ENCODE assay signal across 1 cellular context in the genomic region with DNA sequence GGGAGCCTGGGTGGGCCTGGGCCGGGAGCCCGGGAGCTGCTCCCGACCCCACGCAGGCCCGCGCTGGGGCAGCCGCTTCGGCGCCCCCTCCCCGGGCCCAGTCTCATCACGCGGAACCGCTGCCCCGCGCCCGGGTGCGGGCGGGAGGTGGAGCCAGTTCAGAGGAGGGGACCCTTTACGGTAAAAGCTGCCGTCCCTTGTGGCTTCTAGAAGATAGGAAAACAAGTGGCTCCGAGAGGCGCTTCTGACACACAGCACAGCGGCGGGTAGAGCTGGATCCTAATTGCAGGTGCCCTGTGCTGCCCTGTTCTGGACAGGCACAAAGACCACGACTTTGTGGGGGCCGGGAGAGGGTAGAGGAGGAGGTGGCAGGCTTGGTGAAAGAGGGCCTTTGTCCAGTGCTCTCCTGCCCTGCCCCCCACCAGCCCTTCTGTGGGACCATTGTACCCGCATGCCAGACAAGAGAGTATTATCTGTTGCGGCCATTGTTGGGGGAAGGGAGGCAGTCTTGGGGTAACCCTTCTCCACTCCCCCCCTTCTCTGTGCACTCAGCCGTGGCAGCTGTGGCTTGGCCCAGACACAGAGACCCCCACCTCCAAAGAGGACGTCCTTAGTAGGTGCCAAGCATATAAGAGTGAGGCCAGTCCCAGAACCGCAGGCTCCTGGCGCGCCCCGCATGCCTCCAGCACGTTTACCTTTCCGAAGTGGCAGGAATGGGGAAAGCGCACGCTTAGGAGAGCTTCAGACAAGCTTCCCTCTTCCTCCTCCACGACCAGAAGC.
TF ChIP-seq lines count a peak whose summit lies in the region.

No MANE protein-coding gene starts in this region.

TF ChIP-seq in HepG2, 621 proteins besides CTCF, POLR2A, EP300 and RAD21 (continued from another document and continues in another):
- TF ChIP-seq, protein P1, sequence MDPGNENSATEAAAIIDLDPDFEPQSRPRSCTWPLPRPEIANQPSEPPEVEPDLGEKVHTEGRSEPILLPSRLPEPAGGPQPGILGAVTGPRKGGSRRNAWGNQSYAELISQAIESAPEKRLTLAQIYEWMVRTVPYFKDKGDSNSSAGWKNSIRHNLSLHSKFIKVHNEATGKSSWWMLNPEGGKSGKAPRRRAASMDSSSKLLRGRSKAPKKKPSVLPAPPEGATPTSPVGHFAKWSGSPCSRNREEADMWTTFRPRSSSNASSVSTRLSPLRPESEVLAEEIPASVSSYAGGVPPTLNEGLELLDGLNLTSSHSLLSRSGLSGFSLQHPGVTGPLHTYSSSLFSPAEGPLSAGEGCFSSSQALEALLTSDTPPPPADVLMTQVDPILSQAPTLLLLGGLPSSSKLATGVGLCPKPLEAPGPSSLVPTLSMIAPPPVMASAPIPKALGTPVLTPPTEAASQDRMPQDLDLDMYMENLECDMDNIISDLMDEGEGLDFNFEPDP (CRISPR knock-in tag; conservative IDR thresholded peaks at IDR 0.05) = 0 out of 2 replicates have a peak, but pooled peaks have one; percentile 6
- TF ChIP-seq ZNF558 (CRISPR knock-in tag; IDR thresholded peaks at IDR 0.05; ENCODE audit: borderline replicate concordance) = no peak
- no peak for TF ChIP-seq RBM39 (IDR thresholded peaks at IDR 0.05; ENCODE audit: low read depth, low read length, poor library complexity, severe bottlenecking)
- TF ChIP-seq ZNF7 (CRISPR knock-in tag; IDR thresholded peaks at IDR 0.05) = 0 out of 2 replicates have a peak, but pooled peaks have one; percentile 16
- 0 out of 2 replicates have a peak, but pooled peaks have one; percentile 85 for TF ChIP-seq ZBTB38 (CRISPR knock-in tag; IDR thresholded peaks at IDR 0.05)
- peak; percentile 26; the same call in 1 of the 2 replicates for TF ChIP-seq HIVEP1 (CRISPR knock-in tag; IDR thresholded peaks at IDR 0.05)
- TF ChIP-seq KLF12 (CRISPR knock-in tag; IDR thresholded peaks at IDR 0.05; ENCODE audit: borderline replicate concordance) = no peak
- TF ChIP-seq ZNF446 (CRISPR knock-in tag; IDR thresholded peaks at IDR 0.05) = peak; percentile 80; the same call in 1 of the 2 replicates
- no peak for TF ChIP-seq SETDB1 (CRISPR knock-in tag; IDR thresholded peaks at IDR 0.05; ENCODE audit: borderline replicate concordance)
- TF ChIP-seq, protein P2, sequence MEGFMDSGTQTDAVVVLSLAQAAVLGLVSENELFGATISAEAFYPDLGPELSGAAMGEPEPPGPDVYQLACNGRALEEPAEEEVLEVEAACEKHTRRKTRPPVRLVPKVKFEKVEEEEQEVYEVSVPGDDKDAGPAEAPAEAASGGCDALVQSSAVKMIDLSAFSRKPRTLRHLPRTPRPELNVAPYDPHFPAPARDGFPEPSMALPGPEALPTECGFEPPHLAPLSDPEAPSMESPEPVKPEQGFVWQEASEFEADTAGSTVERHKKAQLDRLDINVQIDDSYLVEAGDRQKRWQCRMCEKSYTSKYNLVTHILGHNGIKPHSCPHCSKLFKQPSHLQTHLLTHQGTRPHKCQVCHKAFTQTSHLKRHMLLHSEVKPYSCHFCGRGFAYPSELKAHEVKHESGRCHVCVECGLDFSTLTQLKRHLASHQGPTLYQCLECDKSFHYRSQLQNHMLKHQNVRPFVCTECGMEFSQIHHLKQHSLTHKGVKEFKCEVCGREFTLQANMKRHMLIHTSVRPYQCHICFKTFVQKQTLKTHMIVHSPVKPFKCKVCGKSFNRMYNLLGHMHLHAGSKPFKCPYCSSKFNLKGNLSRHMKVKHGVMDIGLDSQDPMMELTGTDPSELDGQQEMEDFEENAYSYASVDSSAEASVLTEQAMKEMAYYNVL (CRISPR knock-in tag; IDR thresholded peaks at IDR 0.05; ENCODE audit: borderline replicate concordance) = 0 out of 2 replicates have a peak, but pooled peaks have one; percentile 28
- TF ChIP-seq, protein P3, sequence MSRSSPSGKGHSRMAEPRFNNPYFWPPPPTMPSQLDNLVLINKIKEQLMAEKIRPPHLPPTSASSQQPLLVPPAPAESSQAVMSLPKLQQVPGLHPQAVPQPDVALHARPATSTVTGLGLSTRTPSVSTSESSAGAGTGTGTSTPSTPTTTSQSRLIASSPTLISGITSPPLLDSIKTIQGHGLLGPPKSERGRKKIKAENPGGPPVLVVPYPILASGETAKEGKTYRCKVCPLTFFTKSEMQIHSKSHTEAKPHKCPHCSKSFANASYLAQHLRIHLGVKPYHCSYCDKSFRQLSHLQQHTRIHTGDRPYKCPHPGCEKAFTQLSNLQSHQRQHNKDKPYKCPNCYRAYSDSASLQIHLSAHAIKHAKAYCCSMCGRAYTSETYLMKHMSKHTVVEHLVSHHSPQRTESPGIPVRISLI (CRISPR knock-in tag; IDR thresholded peaks at IDR 0.05; ENCODE audit: borderline replicate concordance) = no peak
- TF ChIP-seq, protein P4, sequence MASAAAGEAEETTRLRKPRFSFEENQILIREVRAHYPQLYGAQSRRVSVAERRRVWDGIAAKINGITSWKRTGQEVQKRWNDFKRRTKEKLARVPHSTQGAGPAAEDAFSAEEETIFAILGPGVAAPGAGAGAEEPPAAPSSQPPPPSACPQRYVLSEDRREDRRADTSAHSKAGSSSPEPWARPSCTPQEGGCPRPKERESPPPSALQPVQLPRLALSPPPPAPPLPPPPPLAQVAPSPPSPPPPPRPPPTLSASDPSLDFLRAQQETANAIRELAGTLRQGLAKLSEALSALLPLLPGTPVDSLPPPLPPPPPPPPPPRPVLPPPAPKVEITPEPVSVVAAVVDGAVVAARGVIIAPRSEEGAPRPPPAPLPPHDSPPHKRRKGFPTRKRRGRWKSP (CRISPR knock-in tag; IDR thresholded peaks at IDR 0.05) = peak; percentile 75
- TF ChIP-seq, protein P5, sequence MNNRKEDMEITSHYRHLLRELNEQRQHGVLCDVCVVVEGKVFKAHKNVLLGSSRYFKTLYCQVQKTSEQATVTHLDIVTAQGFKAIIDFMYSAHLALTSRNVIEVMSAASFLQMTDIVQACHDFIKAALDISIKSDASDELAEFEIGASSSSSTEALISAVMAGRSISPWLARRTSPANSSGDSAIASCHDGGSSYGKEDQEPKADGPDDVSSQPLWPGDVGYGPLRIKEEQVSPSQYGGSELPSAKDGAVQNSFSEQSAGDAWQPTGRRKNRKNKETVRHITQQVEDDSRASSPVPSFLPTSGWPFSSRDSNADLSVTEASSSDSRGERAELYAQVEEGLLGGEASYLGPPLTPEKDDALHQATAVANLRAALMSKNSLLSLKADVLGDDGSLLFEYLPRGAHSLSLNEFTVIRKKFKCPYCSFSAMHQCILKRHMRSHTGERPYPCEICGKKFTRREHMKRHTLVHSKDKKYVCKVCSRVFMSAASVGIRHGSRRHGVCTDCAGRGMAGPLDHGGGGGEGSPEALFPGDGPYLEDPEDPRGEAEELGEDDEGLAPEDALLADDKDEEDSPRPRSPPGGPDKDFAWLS (CRISPR knock-in tag; IDR thresholded peaks at IDR 0.05; ENCODE audit: borderline replicate concordance) = no peak
- peak; percentile 34; the same call in 1 of the 2 replicates for TF ChIP-seq DPF2 (CRISPR knock-in tag; IDR thresholded peaks at IDR 0.05; ENCODE audit: borderline replicate concordance, low read depth)
- TF ChIP-seq SSRP1 (CRISPR knock-in tag; IDR thresholded peaks at IDR 0.05) = no peak
- TF ChIP-seq ZNF335 (CRISPR knock-in tag; IDR thresholded peaks at IDR 0.05) = no peak
- TF ChIP-seq, protein P6, sequence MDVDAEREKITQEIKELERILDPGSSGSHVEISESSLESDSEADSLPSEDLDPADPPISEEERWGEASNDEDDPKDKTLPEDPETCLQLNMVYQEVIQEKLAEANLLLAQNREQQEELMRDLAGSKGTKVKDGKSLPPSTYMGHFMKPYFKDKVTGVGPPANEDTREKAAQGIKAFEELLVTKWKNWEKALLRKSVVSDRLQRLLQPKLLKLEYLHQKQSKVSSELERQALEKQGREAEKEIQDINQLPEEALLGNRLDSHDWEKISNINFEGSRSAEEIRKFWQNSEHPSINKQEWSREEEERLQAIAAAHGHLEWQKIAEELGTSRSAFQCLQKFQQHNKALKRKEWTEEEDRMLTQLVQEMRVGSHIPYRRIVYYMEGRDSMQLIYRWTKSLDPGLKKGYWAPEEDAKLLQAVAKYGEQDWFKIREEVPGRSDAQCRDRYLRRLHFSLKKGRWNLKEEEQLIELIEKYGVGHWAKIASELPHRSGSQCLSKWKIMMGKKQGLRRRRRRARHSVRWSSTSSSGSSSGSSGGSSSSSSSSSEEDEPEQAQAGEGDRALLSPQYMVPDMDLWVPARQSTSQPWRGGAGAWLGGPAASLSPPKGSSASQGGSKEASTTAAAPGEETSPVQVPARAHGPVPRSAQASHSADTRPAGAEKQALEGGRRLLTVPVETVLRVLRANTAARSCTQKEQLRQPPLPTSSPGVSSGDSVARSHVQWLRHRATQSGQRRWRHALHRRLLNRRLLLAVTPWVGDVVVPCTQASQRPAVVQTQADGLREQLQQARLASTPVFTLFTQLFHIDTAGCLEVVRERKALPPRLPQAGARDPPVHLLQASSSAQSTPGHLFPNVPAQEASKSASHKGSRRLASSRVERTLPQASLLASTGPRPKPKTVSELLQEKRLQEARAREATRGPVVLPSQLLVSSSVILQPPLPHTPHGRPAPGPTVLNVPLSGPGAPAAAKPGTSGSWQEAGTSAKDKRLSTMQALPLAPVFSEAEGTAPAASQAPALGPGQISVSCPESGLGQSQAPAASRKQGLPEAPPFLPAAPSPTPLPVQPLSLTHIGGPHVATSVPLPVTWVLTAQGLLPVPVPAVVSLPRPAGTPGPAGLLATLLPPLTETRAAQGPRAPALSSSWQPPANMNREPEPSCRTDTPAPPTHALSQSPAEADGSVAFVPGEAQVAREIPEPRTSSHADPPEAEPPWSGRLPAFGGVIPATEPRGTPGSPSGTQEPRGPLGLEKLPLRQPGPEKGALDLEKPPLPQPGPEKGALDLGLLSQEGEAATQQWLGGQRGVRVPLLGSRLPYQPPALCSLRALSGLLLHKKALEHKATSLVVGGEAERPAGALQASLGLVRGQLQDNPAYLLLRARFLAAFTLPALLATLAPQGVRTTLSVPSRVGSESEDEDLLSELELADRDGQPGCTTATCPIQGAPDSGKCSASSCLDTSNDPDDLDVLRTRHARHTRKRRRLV (CRISPR knock-in tag; IDR thresholded peaks at IDR 0.05) = no peak
- 0 out of 2 replicates have a peak, but pooled peaks have one; percentile 10 for TF ChIP-seq SNAI1 (CRISPR knock-in tag; IDR thresholded peaks at IDR 0.05; ENCODE audit: borderline replicate concordance)
- peak; percentile 71; the same call in 1 of the 2 replicates for TF ChIP-seq ZNF567 (CRISPR knock-in tag; IDR thresholded peaks at IDR 0.05; ENCODE audit: borderline replicate concordance)
- no peak for TF ChIP-seq ESRRA (CRISPR knock-in tag; IDR thresholded peaks at IDR 0.05; ENCODE audit: low read depth)
- 0 out of 2 replicates have a peak, but pooled peaks have one; percentile 13 for TF ChIP-seq ZNF274 (CRISPR knock-in tag; IDR thresholded peaks at IDR 0.05)
- TF ChIP-seq, protein P7, sequence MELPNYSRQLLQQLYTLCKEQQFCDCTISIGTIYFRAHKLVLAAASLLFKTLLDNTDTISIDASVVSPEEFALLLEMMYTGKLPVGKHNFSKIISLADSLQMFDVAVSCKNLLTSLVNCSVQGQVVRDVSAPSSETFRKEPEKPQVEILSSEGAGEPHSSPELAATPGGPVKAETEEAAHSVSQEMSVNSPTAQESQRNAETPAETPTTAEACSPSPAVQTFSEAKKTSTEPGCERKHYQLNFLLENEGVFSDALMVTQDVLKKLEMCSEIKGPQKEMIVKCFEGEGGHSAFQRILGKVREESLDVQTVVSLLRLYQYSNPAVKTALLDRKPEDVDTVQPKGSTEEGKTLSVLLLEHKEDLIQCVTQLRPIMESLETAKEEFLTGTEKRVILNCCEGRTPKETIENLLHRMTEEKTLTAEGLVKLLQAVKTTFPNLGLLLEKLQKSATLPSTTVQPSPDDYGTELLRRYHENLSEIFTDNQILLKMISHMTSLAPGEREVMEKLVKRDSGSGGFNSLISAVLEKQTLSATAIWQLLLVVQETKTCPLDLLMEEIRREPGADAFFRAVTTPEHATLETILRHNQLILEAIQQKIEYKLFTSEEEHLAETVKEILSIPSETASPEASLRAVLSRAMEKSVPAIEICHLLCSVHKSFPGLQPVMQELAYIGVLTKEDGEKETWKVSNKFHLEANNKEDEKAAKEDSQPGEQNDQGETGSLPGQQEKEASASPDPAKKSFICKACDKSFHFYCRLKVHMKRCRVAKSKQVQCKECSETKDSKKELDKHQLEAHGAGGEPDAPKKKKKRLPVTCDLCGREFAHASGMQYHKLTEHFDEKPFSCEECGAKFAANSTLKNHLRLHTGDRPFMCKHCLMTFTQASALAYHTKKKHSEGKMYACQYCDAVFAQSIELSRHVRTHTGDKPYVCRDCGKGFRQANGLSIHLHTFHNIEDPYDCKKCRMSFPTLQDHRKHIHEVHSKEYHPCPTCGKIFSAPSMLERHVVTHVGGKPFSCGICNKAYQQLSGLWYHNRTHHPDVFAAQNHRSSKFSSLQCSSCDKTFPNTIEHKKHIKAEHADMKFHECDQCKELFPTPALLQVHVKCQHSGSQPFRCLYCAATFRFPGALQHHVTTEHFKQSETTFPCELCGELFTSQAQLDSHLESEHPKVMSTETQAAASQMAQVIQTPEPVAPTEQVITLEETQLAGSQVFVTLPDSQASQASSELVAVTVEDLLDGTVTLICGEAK (IDR thresholded peaks at IDR 0.05) = no peak
- TF ChIP-seq, protein P7 (CRISPR knock-in tag; IDR thresholded peaks at IDR 0.05) = no peak
- TF ChIP-seq MAFK (conservative IDR thresholded peaks at IDR 0.05 in 1 of 2, IDR thresholded peaks at IDR 0.05 in 1 of 2; ENCODE audit: low read length in 2 of 2) = no peak
- TF ChIP-seq LCORL (IDR thresholded peaks at IDR 0.05) = no peak
- TF ChIP-seq LCORL (CRISPR knock-in tag; IDR thresholded peaks at IDR 0.05) = no peak
- TF ChIP-seq ZZZ3 (CRISPR knock-in tag; IDR thresholded peaks at IDR 0.05; ENCODE audit: borderline replicate concordance) = no peak
- peak; percentile 98 for TF ChIP-seq ZNF121 (CRISPR knock-in tag; IDR thresholded peaks at IDR 0.05)
- no peak for TF ChIP-seq REL (CRISPR knock-in tag; conservative IDR thresholded peaks at IDR 0.05)
- TF ChIP-seq ZNF788 (CRISPR knock-in tag; IDR thresholded peaks at IDR 0.05; ENCODE audit: borderline replicate concordance) = no peak; the same call in 1 of the 2 replicates
- peak; percentile 86 for TF ChIP-seq YY1 (IDR thresholded peaks at IDR 0.05; ENCODE audit: insufficient read depth, insufficient replicate concordance, low read depth, low read length)
